ENCODE assay signal across 1 cellular context in genomic region chr6:116571683-116572000, GRCh38.
TF ChIP-seq lines count a peak whose summit lies in the region.

No MANE protein-coding gene starts in this region.

TF ChIP-seq in IMR-90, 13 proteins besides CTCF, POLR2A, EP300 and RAD21 (continued from another document):
- TF ChIP-seq ELK1 (IDR thresholded peaks at IDR 0.05; ENCODE audit: borderline replicate concordance, low read depth, low read length) (no peak), USF2 (IDR thresholded peaks at IDR 0.05; ENCODE audit: low read depth, low read length) (no peak), CHD1 (IDR thresholded peaks at IDR 0.05; ENCODE audit: low read depth, low read length) (no peak), CEBPB (IDR thresholded peaks at IDR 0.05; ENCODE audit: low read depth, low read length) (no peak), FOS (IDR thresholded peaks at IDR 0.05; ENCODE audit: low read depth, low read length) (no peak), RFX5 (IDR thresholded peaks at IDR 0.05; ENCODE audit: low read depth, low read length) (no peak), SMC3 (IDR thresholded peaks at IDR 0.05; ENCODE audit: low read depth, low read length) (no peak)
